Comparison of ENCODE assay signal across 12 cellular contexts in genomic region chr12:82314406-82314892, GRCh38. TPM values are rescaled to one million over a fixed set of nuclear protein-coding genes. Genes with fewer than 3 reads are reported as not detected.
DNase-seq lines count a peak whose midpoint lies in the region; ATAC-seq and TF ChIP-seq lines count a peak whose summit lies in the region.
"Had no signal": no experiment of that assay in that cellular context is flagged by ENCODE, and none has a peak within 500 bp of the region (broad histone marks: within the 10 kb centered on the region; RNA-seq: fewer than 3 reads in every experiment).

No MANE protein-coding gene starts in this region.

- peak overlapping the region; percentile 50 for H3K9ac ChIP-seq in NT2/D1 (ENCODE audit: insufficient read length, low read depth)

- TF ChIP-seq CTCF in foreskin keratinocyte (conservative IDR thresholded peaks at IDR 0.05) (no peak), nephron progenitor cell (IDR thresholded peaks at IDR 0.05) (no peak)

- no peaks in the 10 kb centered on the region for H3K27me3 Mint-ChIP-seq in nephron progenitor cell (ENCODE audit: low read depth, poor library complexity)

- H3K36me3 ChIP-seq in NT2/D1 (ENCODE audit: insufficient read depth, insufficient read length, low read length) = no peaks in the 10 kb centered on the region
- H3K36me3 ChIP-seq: MG63 had no signal

- H3K36me3 Mint-ChIP-seq in nephron progenitor cell (ENCODE audit: low read depth) = no peaks in the 10 kb centered on the region

- H3K27me3 ChIP-seq in NT2/D1 (ENCODE audit: insufficient read depth, insufficient read length) = no peaks in the 10 kb centered on the region
- no peaks in the 10 kb centered on the region for H3K27me3 ChIP-seq in foreskin keratinocyte
- H3K27me3 ChIP-seq: MG63 had no signal

- peaks cover 11% of the 10 kb centered on the region for H3K4me1 Mint-ChIP-seq in nephron progenitor cell

- H3K4me3 ChIP-seq in NT2/D1 (ENCODE audit: insufficient read length, low read depth) = no peak overlapping the region
- H3K4me3 ChIP-seq: MG63 had no signal

- H3K4me1 ChIP-seq in NT2/D1 (ENCODE audit: insufficient read depth, insufficient read length) = peaks cover 2% of the 10 kb centered on the region
- no peaks in the 10 kb centered on the region for H3K4me1 ChIP-seq in foreskin keratinocyte

- H3K9me3 ChIP-seq in NT2/D1 (ENCODE audit: insufficient read depth, low read length) = no peaks in the 10 kb centered on the region
- H3K9me3 ChIP-seq: MG63 had no signal

- peaks cover 20% of the 10 kb centered on the region for H3K9me3 Mint-ChIP-seq in nephron progenitor cell

- DNase-seq in DMS53 (lab: John Stamatoyannopoulos, UW) (peak; percentile 97), NT2/D1 (ENCODE audit: low read depth, low spot score) (no peak), foreskin keratinocyte (peak; percentile 69 to 74), nephron progenitor cell (peak; percentile 36), NCI-H510A treated with DMSO at 0.1 percent for 48 hours (lab: John Stamatoyannopoulos, UW) (no peak), hypothalamus (lab: John Stamatoyannopoulos, UW) (no peak)
- no peak for DNase-seq in activated CD4-positive, alpha-beta T cell treated with anti-CD3 and anti-CD28 coated beads for 4 hours
- DNase-seq: activated T-cell treated with anti-CD3 and anti-CD28 coated beads, Interleukin-2, amount 50 U/mL, for 1 hour; MG63; NCI-H2107; T-helper 1 cell had no signal

- peak; percentile 92 for ATAC-seq in foreskin keratinocyte
- no peak for ATAC-seq in GM21576 (IDR thresholded peaks at IDR 0.05; ENCODE audit: unreplicated experiment)

- no peak overlapping the region for H3K27ac ChIP-seq in foreskin keratinocyte

- H3K27ac Mint-ChIP-seq in nephron progenitor cell = peak overlapping the region; percentile 17

- no peak overlapping the region for H3K4me3 Mint-ChIP-seq in nephron progenitor cell

RNA-seq across cellular contexts. Expression of gene CCDC59, which starts 43.7 kb away (rescaled TPM):
- total RNA-seq in foreskin keratinocyte = 54.5 and 59.9 TPM in 2 replicates
- polyA plus RNA-seq in foreskin keratinocyte = 48.0 and 58.8 TPM in 2 replicates

RNA-seq across cellular contexts. Expression of gene METTL25, which starts 43.9 kb away (rescaled TPM):
- total RNA-seq in foreskin keratinocyte = 3.5 and 4.1 TPM in 2 replicates
- 2.7 and 2.8 TPM in 2 replicates for polyA plus RNA-seq in foreskin keratinocyte

Comparison
In these comparisons a context has a peak if more than half of its experiments do, and no peak if none do; other contexts are left out.
1. DNase-seq: peak in DMS53 (single experiment), foreskin keratinocyte (2 of 2) and nephron progenitor cell (single experiment); none in NT2/D1 (single experiment), activated CD4-positive, alpha-beta T cell treated with anti-CD3 and anti-CD28 coated beads for 4 hours (0 of 2), NCI-H510A treated with DMSO at 0.1 percent for 48 hours (single experiment) and hypothalamus (0 of 51).